Comparison of ENCODE assay signal across 13 cellular contexts in the genomic region with DNA sequence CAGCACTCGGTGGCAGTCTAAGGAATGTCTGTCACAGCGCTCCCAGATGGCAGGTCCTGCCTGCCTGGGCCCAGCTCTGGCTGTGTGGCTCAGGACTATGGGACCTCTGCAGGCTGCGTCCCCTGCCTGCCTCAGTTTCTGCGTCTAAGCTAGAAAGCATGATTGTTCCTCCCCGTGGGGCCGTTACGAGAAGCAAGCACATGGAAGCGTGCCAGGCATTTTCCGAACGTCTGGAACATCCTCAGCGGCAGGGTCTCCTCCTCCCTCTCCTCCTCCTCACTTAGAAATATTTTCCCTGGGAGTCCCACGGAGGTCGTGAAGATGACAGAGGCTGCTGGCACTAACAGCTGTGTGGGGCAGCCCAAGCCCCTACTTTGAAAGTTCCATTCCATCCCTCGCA. TPM values are rescaled to one million over a fixed set of nuclear protein-coding genes. Genes with fewer than 3 reads are reported as not detected.
DNase-seq lines count a peak whose midpoint lies in the region; ATAC-seq and TF ChIP-seq lines count a peak whose summit lies in the region.
"Had no signal": no experiment of that assay in that cellular context is flagged by ENCODE, and none has a peak within 500 bp of the region (broad histone marks: within the 10 kb centered on the region; RNA-seq: fewer than 3 reads in every experiment).

No MANE protein-coding gene starts in this region.

- TF ChIP-seq POLR2A in upper lobe of left lung (IDR thresholded peaks at IDR 0.05) = no peak

- no peak for TF ChIP-seq EP300 in upper lobe of left lung (IDR thresholded peaks at IDR 0.05)

- H3K4me3 ChIP-seq in ascending aorta = no peak overlapping the region
- H3K4me3 ChIP-seq in right atrium auricular region = no peak overlapping the region
- no peak overlapping the region for H3K4me3 ChIP-seq in parathyroid adenoma (ENCODE audit: low read depth, low read length)
- no peak overlapping the region for H3K4me3 ChIP-seq in upper lobe of left lung

- ATAC-seq in upper lobe of left lung (ENCODE audit: low FRiP score in 2 of 2) (no peak), GM19455 (IDR thresholded peaks at IDR 0.05; ENCODE audit: unreplicated experiment) (no peak), GM21515 (IDR thresholded peaks at IDR 0.05; ENCODE audit: unreplicated experiment) (no peak)

- H3K27ac ChIP-seq in ascending aorta = peak overlapping the region; percentile 64
- H3K27ac ChIP-seq in right atrium auricular region = peak overlapping the region; percentile 76 to 79
- peak overlapping the region; percentile 29 for H3K27ac ChIP-seq in parathyroid adenoma
- peak overlapping the region; percentile 4 to 70 (median 24) for H3K27ac ChIP-seq in upper lobe of left lung
- H3K27ac ChIP-seq: RWPE1 had no signal

- H3K36me3 ChIP-seq in ascending aorta (peaks cover 0 to 7% of the 10 kb centered on the region in 2 donors), right atrium auricular region (no peaks in the 10 kb centered on the region), parathyroid adenoma (ENCODE audit: control insufficient read depth, insufficient read depth, low read length) (no peaks in the 10 kb centered on the region), upper lobe of left lung (no peaks in the 10 kb centered on the region)

- TF ChIP-seq CTCF in ascending aorta (IDR thresholded peaks at IDR 0.05) (no peak), right atrium auricular region (IDR thresholded peaks at IDR 0.05) (no peak), parathyroid adenoma (IDR thresholded peaks at IDR 0.05) (no peak), upper lobe of left lung (IDR thresholded peaks at IDR 0.05) (no peak)

- no peak overlapping the region for H3K9ac ChIP-seq in parathyroid adenoma

- H2AFZ ChIP-seq in parathyroid adenoma = no peak overlapping the region

- intact Hi-C loops in ascending aorta (cut with DNase I) = loop anchor here (5.0 kb wide), 1 partner anchor 72 kb away; no protein-coding TSS in a partner anchor

- no peaks in the 10 kb centered on the region for H3K27me3 ChIP-seq in ascending aorta
- no peaks in the 10 kb centered on the region for H3K27me3 ChIP-seq in right atrium auricular region
- no peaks in the 10 kb centered on the region for H3K27me3 ChIP-seq in parathyroid adenoma (ENCODE audit: control insufficient read depth, insufficient read depth, low read length)
- H3K27me3 ChIP-seq in upper lobe of left lung = no peaks in the 10 kb centered on the region

- 82 to 91% methylated on average over 11 to 14 of the region's 14 CpGs for WGBS in upper lobe of left lung, 2 donors

- peaks cover 4 to 29% of the 10 kb centered on the region in 2 donors for H3K4me1 ChIP-seq in ascending aorta
- peaks cover 0 to 61% of the 10 kb centered on the region in 2 donors for H3K4me1 ChIP-seq in right atrium auricular region
- peaks cover 12% of the 10 kb centered on the region for H3K4me1 ChIP-seq in parathyroid adenoma
- peaks cover 31 to 37% (median 34%) of the 10 kb centered on the region in 4 donors for H3K4me1 ChIP-seq in upper lobe of left lung

- H3K79me2 ChIP-seq in parathyroid adenoma = peaks cover 34% of the 10 kb centered on the region

- DNase-seq in ascending aorta (ENCODE audit: low spot score in 2 of 2) (peak in 1 of 2 donors; percentile 69), right atrium auricular region (ENCODE audit: low spot score) (no peak), upper lobe of left lung (no peak), cerebellar cortex (ENCODE audit: low spot score) (no peak)
- DNase-seq: GF-D8; NCI-H1105 treated with DMSO at 0.1 percent for 48 hours; NCI-H524; stimulated activated CD4-positive, alpha-beta T cell treated with anti-CD3 and anti-CD28 coated beads, Interleukin-2, amount 100 ng/mL, for 48 hours; stimulated activated naive CD4-positive, alpha-beta T cell treated with Interleukin-2 at 50 U/mL for 16 hours had no signal

- H3K4me2 ChIP-seq in parathyroid adenoma (ENCODE audit: low read length) = no peak overlapping the region

- H3K9me3 ChIP-seq in ascending aorta (no peaks in the 10 kb centered on the region), right atrium auricular region (no peaks in the 10 kb centered on the region), parathyroid adenoma (ENCODE audit: control insufficient read depth, low read length) (no peaks in the 10 kb centered on the region), upper lobe of left lung (no peaks in the 10 kb centered on the region)

RNA-seq across cellular contexts. Expression of a gene that starts 43.3 kb away (rescaled TPM):
- total RNA-seq in ascending aorta (133 TPM), right atrium auricular region (10 to 100 TPM; 71.2 to 88.5 TPM), upper lobe of left lung (100 to 1,000 TPM; 185 to 291 (median 242) TPM)

Comparison
In these comparisons a context has a peak if more than half of its experiments do, and no peak if none do; other contexts are left out.
1. H3K27ac ChIP-seq: peak in every context shown above with its lines; median percentile 78 in right atrium auricular region; 64 in ascending aorta; 29 in parathyroid adenoma; 24 in upper lobe of left lung.